Comparison of ENCODE assay signal across 28 cellular contexts in the genomic region with DNA sequence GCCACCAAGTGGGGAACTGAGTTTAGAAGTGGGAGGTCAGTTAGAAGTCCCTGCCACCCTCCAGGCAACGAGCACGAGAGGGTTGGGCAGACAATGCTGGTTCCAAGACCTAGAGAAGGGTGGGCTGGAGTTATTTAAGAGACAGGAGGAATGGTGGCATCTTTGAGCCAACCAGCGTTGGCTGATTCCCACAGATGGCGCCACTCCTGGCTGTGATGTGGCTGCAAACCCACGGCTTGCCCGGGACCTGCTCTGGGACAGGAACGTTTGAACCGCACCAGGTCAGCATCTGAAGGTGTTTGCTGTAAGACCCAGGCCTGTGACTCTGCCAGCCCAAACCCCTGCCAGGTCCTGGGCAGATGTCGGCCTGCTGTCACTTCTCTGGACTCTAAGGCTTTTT. TPM values are rescaled to one million over a fixed set of nuclear protein-coding genes. Genes with fewer than 3 reads are reported as not detected.
A peak's percentile ranks its signal among the peaks of the same experiment; 100 is the strongest.
DNase-seq lines count a peak whose midpoint lies in the region; ATAC-seq and TF ChIP-seq lines count a peak whose summit lies in the region.
"Had no signal": no experiment of that assay in that cellular context is flagged by ENCODE, and none has a peak within 500 bp of the region (broad histone marks: within the 10 kb centered on the region; RNA-seq: fewer than 3 reads in every experiment).

No MANE protein-coding gene starts in this region.

- H2AK5ac ChIP-seq in trophoblast cell (ENCODE audit: low read length): peak overlapping the region; percentile 7

- TF ChIP-seq CTCF in CD8-positive, alpha-beta T cell (IDR thresholded peaks at IDR 0.05): no peak
- TF ChIP-seq CTCF in GM23338 (conservative IDR thresholded peaks at IDR 0.05; ENCODE audit: low read depth in 2 of 2) (peak in 1 of 2 experiments; percentile 54; a peak in 3 of 4 replicates), brain microvascular endothelial cell (IDR thresholded peaks at IDR 0.05; ENCODE audit: low read depth, low read length, missing control alignments) (peak; percentile 3)

- H3K79me1 ChIP-seq in trophoblast cell (ENCODE audit: low read length): peaks cover 14% of the 10 kb centered on the region

- peaks cover 32% of the 10 kb centered on the region for H4K20me1 ChIP-seq in GM23338 (replicated peaks; ENCODE audit: insufficient read depth)

- H3K36me3 ChIP-seq in CD8-positive, alpha-beta T cell (ENCODE audit: insufficient read depth, low read length): no peaks in the 10 kb centered on the region
- H3K36me3 ChIP-seq in GM23338 (ENCODE audit: insufficient read depth) (peaks cover 7% of the 10 kb centered on the region; the same call in 1 of the 2 replicates), brain microvascular endothelial cell (replicated peaks) (peaks cover 2% of the 10 kb centered on the region), trophoblast cell (ENCODE audit: control insufficient read depth in 1 of 2, insufficient read depth in 2 of 2, low read length in 2 of 2) (peaks cover 7 to 19% of the 10 kb centered on the region in 2 experiments)
- H3K36me3 ChIP-seq: breast epithelium, vagina had no signal

- H3K23ac ChIP-seq in trophoblast cell (ENCODE audit: low read length): no peak overlapping the region

- no peak for ATAC-seq in CD8-positive, alpha-beta T cell
- peak; percentile 46 for ATAC-seq in GM23338
- no peak for ATAC-seq in GM18861 (IDR thresholded peaks at IDR 0.05; ENCODE audit: unreplicated experiment)
- ATAC-seq: activated naive CD4-positive, alpha-beta T cell treated with anti-CD3 and anti-CD28 coated beads, Interleukin-2, amount 50 U/mL, for 72 hours; left lung; sciatic nerve had no signal

- H3K9me3 Mint-ChIP-seq in CD8-positive, alpha-beta T cell: peaks cover 3% of the 10 kb centered on the region
- peaks cover 8% of the 10 kb centered on the region; the same call in 1 of the 3 replicates for H3K9me3 Mint-ChIP-seq in GM23338
- H3K9me3 Mint-ChIP-seq in activated naive CD8-positive, alpha-beta T cell treated with anti-CD3 and anti-CD28 coated beads for 36 hours: peaks cover 3% of the 10 kb centered on the region

- no peaks in the 10 kb centered on the region for H3K9me3 ChIP-seq in CD8-positive, alpha-beta T cell (ENCODE audit: low read length)
- H3K9me3 ChIP-seq in trophoblast cell (ENCODE audit: insufficient read depth, low read depth, low read length): no peaks in the 10 kb centered on the region
- H3K9me3 ChIP-seq: breast epithelium, left lung, stomach, vagina had no signal

- H3K36me3 Mint-ChIP-seq in CD8-positive, alpha-beta T cell: peaks cover 58% of the 10 kb centered on the region
- H3K36me3 Mint-ChIP-seq in GM23338 (ENCODE audit: low read depth): peaks cover 34% of the 10 kb centered on the region
- H3K36me3 Mint-ChIP-seq in activated naive CD8-positive, alpha-beta T cell treated with anti-CD3 and anti-CD28 coated beads for 36 hours: peaks cover 24% of the 10 kb centered on the region

- H3K79me2 ChIP-seq in GM23338 (replicated peaks; ENCODE audit: insufficient read depth) (peaks cover 92% of the 10 kb centered on the region), trophoblast cell (ENCODE audit: control insufficient read depth, insufficient read depth, low read length, poor library complexity) (peaks cover 16% of the 10 kb centered on the region)

- no CpG with 5 or more reads among the region's 9 CpGs for WGBS in trophoblast cell (ENCODE audit: extremely low coverage, insufficient coverage, insufficient read length)

- H3K4me1 Mint-ChIP-seq in CD8-positive, alpha-beta T cell (ENCODE audit: low read depth): peaks cover 44% of the 10 kb centered on the region
- peaks cover 10% of the 10 kb centered on the region for H3K4me1 Mint-ChIP-seq in GM23338
- peaks cover 16% of the 10 kb centered on the region for H3K4me1 Mint-ChIP-seq in activated naive CD8-positive, alpha-beta T cell treated with anti-CD3 and anti-CD28 coated beads for 36 hours

- no peak overlapping the region for H3K4me3 Mint-ChIP-seq in CD8-positive, alpha-beta T cell
- H3K4me3 Mint-ChIP-seq in GM23338: no peak overlapping the region
- H3K4me3 Mint-ChIP-seq in activated naive CD8-positive, alpha-beta T cell treated with anti-CD3 and anti-CD28 coated beads for 36 hours: no peak overlapping the region

- H2BK12ac ChIP-seq in trophoblast cell (ENCODE audit: low read length): no peak overlapping the region

- H3K27me3 ChIP-seq in CD8-positive, alpha-beta T cell (ENCODE audit: insufficient read depth, low read length): no peaks in the 10 kb centered on the region
- H3K27me3 ChIP-seq in GM23338 (ENCODE audit: insufficient read depth) (no peaks in the 10 kb centered on the region), brain microvascular endothelial cell (replicated peaks) (no peaks in the 10 kb centered on the region), trophoblast cell (ENCODE audit: insufficient read depth, low read length) (no peaks in the 10 kb centered on the region)
- H3K27me3 ChIP-seq: BLaER1, breast epithelium, left lung, stomach, vagina had no signal

- no peak overlapping the region for H3K14ac ChIP-seq in trophoblast cell (ENCODE audit: low read length)

- POLR2A ChIA-PET in CD8-positive, alpha-beta T cell (lab: Charles Lee): no interaction called here

- in situ Hi-C loops in brain microvascular endothelial cell (cut with HindIII; ENCODE audit: low pct_ligation_motif_present, low sequenced_read_pairs): no loop called here

- no peak overlapping the region for H2BK120ac ChIP-seq in trophoblast cell (ENCODE audit: insufficient read depth, low read length, poor library complexity)

- H3K4me2 ChIP-seq in GM23338: no peak overlapping the region
- H3K4me2 ChIP-seq in trophoblast cell (ENCODE audit: low read length): no peak overlapping the region
- H3K4me2 ChIP-seq: BLaER1, PC-9 had no signal

- peaks cover 6% of the 10 kb centered on the region; the same call in 1 of the 2 replicates for H3F3A ChIP-seq in GM23338 (replicated peaks; ENCODE audit: low read depth)

- H3K4me3 ChIP-seq in CD8-positive, alpha-beta T cell (ENCODE audit: low read depth, low read length): no peak overlapping the region
- H3K4me3 ChIP-seq in GM23338 (no peak overlapping the region), brain microvascular endothelial cell (ENCODE audit: low read depth, low read length) (no peak overlapping the region), trophoblast cell (ENCODE audit: low read depth, low read length) (no peak overlapping the region)
- H3K4me3 ChIP-seq: BLaER1, breast epithelium, left lung, PC-9, stomach, vagina had no signal

- no peak overlapping the region for H4K12ac ChIP-seq in trophoblast cell (ENCODE audit: low read depth, low read length)

- H2BK5ac ChIP-seq in trophoblast cell (ENCODE audit: low read depth, low read length, poor library complexity): no peak overlapping the region

- CTCF ChIA-PET in CD8-positive, alpha-beta T cell (lab: Charles Lee): no interaction called here

- no peak overlapping the region for H4K8ac ChIP-seq in trophoblast cell (ENCODE audit: low read depth, low read length)

- H3K27me3 Mint-ChIP-seq in CD8-positive, alpha-beta T cell (ENCODE audit: low read depth): no peaks in the 10 kb centered on the region
- H3K27me3 Mint-ChIP-seq in GM23338 (ENCODE audit: insufficient read depth, low read depth, poor library complexity): peaks cover 4% of the 10 kb centered on the region
- no peaks in the 10 kb centered on the region for H3K27me3 Mint-ChIP-seq in activated naive CD8-positive, alpha-beta T cell treated with anti-CD3 and anti-CD28 coated beads for 36 hours

- peaks cover 3% of the 10 kb centered on the region; the same call in 1 of the 2 replicates for H3K9me2 ChIP-seq in GM23338 (ENCODE audit: insufficient read depth)

- H2AFZ ChIP-seq in GM23338 (no peak overlapping the region), trophoblast cell (ENCODE audit: insufficient read depth, low read length, poor library complexity) (no peak overlapping the region)
- H2AFZ ChIP-seq: PC-9 had no signal

- H3K9ac ChIP-seq in trophoblast cell (ENCODE audit: low read length): no peak overlapping the region
- H3K9ac ChIP-seq: BLaER1 had no signal

- H3K4me1 ChIP-seq in CD8-positive, alpha-beta T cell (ENCODE audit: insufficient read depth, low read length): no peaks in the 10 kb centered on the region
- peaks cover 11% of the 10 kb centered on the region; the same call in 1 of the 2 replicates for H3K4me1 ChIP-seq in GM23338 (ENCODE audit: insufficient read depth)
- H3K4me1 ChIP-seq in trophoblast cell (ENCODE audit: control insufficient read depth in 1 of 2, insufficient read depth in 2 of 2, low read length in 2 of 2): peaks cover 12 to 14% of the 10 kb centered on the region in 2 experiments
- H3K4me1 ChIP-seq: BLaER1, breast epithelium, left lung, vagina had no signal

- intact Hi-C loops in CD8-positive, alpha-beta T cell (cut with DNase I, micrococcal nuclease): no loop called here

- H3K27ac ChIP-seq in CD8-positive, alpha-beta T cell (ENCODE audit: low read depth, low read length): no peak overlapping the region
- no peak overlapping the region for H3K27ac ChIP-seq in GM23338 (ENCODE audit: low read depth)
- H3K27ac ChIP-seq in brain microvascular endothelial cell: no peak overlapping the region
- H3K27ac ChIP-seq in trophoblast cell (ENCODE audit: low read depth, low read length): no peak overlapping the region
- H3K27ac ChIP-seq: BLaER1, breast epithelium, left lung, PC-9, vagina had no signal

- H3K27ac Mint-ChIP-seq in CD8-positive, alpha-beta T cell: peak overlapping the region; percentile 62
- no peak overlapping the region for H3K27ac Mint-ChIP-seq in GM23338
- no peak overlapping the region for H3K27ac Mint-ChIP-seq in activated naive CD8-positive, alpha-beta T cell treated with anti-CD3 and anti-CD28 coated beads for 36 hours

- no peak overlapping the region for H4K91ac ChIP-seq in trophoblast cell (ENCODE audit: low read depth, low read length)

- DNase-seq in CD8-positive, alpha-beta T cell: no peak
- DNase-seq in GM23338 (ENCODE audit: low spot score) (peak; percentile 37), brain microvascular endothelial cell (no peak), trophoblast cell (no peak)
- no peak for DNase-seq in stimulated activated naive CD4-positive, alpha-beta T cell treated with Interleukin-2 at 50 U/mL for 16 hours (lab: John Stamatoyannopoulos, UW)
- no peak for DNase-seq in activated naive CD8-positive, alpha-beta T cell treated with anti-CD3 and anti-CD28 coated beads for 36 hours
- DNase-seq: activated effector memory CD4-positive, alpha-beta T cell treated with Interleukin-2 at 50 U/mL for 16 hours; Calu3; effector CD8-positive, alpha-beta T cell; erythroblast; GOT3; islet precursor cell; Karpas-422; left lung; mesendoderm; NCI-H1417 treated with DMSO at 0.1 percent for 48 hours; NCI-H2029 treated with DMSO at 0.1 percent for 48 hours; NCI-H524 treated with DMSO at 0.1 percent for 48 hours; PC-9; SHP77 treated with DMSO at 0.1 percent for 48 hours; stimulated activated CD8-positive, alpha-beta memory T cell treated with anti-CD3 and anti-CD28 coated beads, Interleukin-4, amount 100 ng/mL, for 48 hours; stomach had no signal

- H3K18ac ChIP-seq in trophoblast cell (ENCODE audit: low read length): peak overlapping the region; percentile 19

- peak overlapping the region; percentile 80 for H3K4ac ChIP-seq in trophoblast cell (ENCODE audit: low read depth, low read length)

RNA-seq across cellular contexts. Expression of gene BICRA, which starts 42.8 kb away (rescaled TPM):
- total RNA-seq in CD8-positive, alpha-beta T cell: 10 to 100 TPM; 20.0 to 20.7 TPM
- total RNA-seq in GM23338 (2014; rRNA removed; shearing (Covaris generic)): 37.7 and 40.1 TPM in 2 replicates
- polyA plus RNA-seq in GM23338 (2016; fragmentation: Nextera tagmentation; extraction: Ambion mirVana): 7.0 and 8.2 TPM in 2 replicates
- polyA plus RNA-seq in trophoblast cell (2013): 16.3 and 17.4 TPM in 2 replicates
- total RNA-seq in activated naive CD8-positive, alpha-beta T cell treated with anti-CD3 and anti-CD28 coated beads for 36 hours: 10 to 100 TPM in 1 of 2 experiments, 1 to 10 TPM in 1; 8.9 to 10.2 TPM
